ENCODE assay signal across 19 cellular contexts in genomic region chr4:133178960-133179359, GRCh38. TPM values are rescaled to one million over a fixed set of nuclear protein-coding genes. Genes with fewer than 3 reads are reported as not detected.
DNase-seq lines count a peak whose midpoint lies in the region; ATAC-seq and TF ChIP-seq lines count a peak whose summit lies in the region.
"Had no signal": no experiment of that assay in that cellular context is flagged by ENCODE, and none has a peak within 500 bp of the region (broad histone marks: within the 10 kb centered on the region; RNA-seq: fewer than 3 reads in every experiment).

No MANE protein-coding gene starts in this region.

- 100% methylated on average over 2 of the region's 2 CpGs; no CpG with 5 or more reads in 1 of the 2 experiments for WGBS in endodermal cell (ENCODE audit: insufficient coverage in 1 of 2, insufficient read length in 1 of 2), 2 experiments

- H3K27ac ChIP-seq in ascending aorta (peak overlapping the region; percentile 43 to 62), endodermal cell (ENCODE audit: low read depth, low read length) (no peak overlapping the region), GM23338 (ENCODE audit: low read depth) (no peak overlapping the region)
- H3K27ac ChIP-seq: BLaER1 treated with 17β-estradiol and CSF1 and Interleukin-3, amounts not matched to agents 10 nM and 100 nM had no signal

- H3K9me3 ChIP-seq in ascending aorta (no peaks in the 10 kb centered on the region), endodermal cell (ENCODE audit: control insufficient read depth, low read length) (no peaks in the 10 kb centered on the region)
- H3K9me3 ChIP-seq: BLaER1 treated with 17β-estradiol and CSF1 and Interleukin-3, amounts not matched to agents 10 nM and 100 nM had no signal

- H3K27me3 Mint-ChIP-seq in HFFc6 (ENCODE audit: insufficient read depth) (no peaks in the 10 kb centered on the region), endodermal cell (ENCODE audit: insufficient read depth) (no peaks in the 10 kb centered on the region), osteocyte (ENCODE audit: unreplicated experiment) (no peaks in the 10 kb centered on the region), GM23338 (ENCODE audit: insufficient read depth, low read depth, poor library complexity) (no peaks in the 10 kb centered on the region)
- no peaks in the 10 kb centered on the region for H3K27me3 Mint-ChIP-seq in activated naive CD8-positive, alpha-beta T cell treated with anti-CD3 and anti-CD28 coated beads for 36 hours
- H3K27me3 Mint-ChIP-seq in activated CD4-positive, alpha-beta T cell treated with anti-CD3 and anti-CD28 coated beads, Interleukin-2, amount 10 ng/mL, durations not matched to agents 24 days and 14 days, result no peaks in the 10 kb centered on the region
- H3K27me3 Mint-ChIP-seq: IgD-negative memory B cell had no signal

- H4K20me1 ChIP-seq in GM23338 (replicated peaks; ENCODE audit: insufficient read depth), result no peaks in the 10 kb centered on the region
- H4K20me1 ChIP-seq: BLaER1 treated with 17β-estradiol and CSF1 and Interleukin-3, amounts not matched to agents 10 nM and 100 nM had no signal

- no peaks in the 10 kb centered on the region for H3K36me3 ChIP-seq in ascending aorta
- peaks cover 64% of the 10 kb centered on the region for H3K36me3 ChIP-seq in endodermal cell (ENCODE audit: control insufficient read depth, insufficient read depth, low read length)
- H3K36me3 ChIP-seq in GM23338 (ENCODE audit: insufficient read depth), result no peaks in the 10 kb centered on the region
- H3K36me3 ChIP-seq: BLaER1 treated with 17β-estradiol and CSF1 and Interleukin-3, amounts not matched to agents 10 nM and 100 nM had no signal

- H3K4me3 Mint-ChIP-seq in HFFc6 (no peak overlapping the region; the same call in 1 of the 2 replicates), endodermal cell (no peak overlapping the region), osteocyte (ENCODE audit: unreplicated experiment) (peak overlapping the region; percentile 40), GM23338 (no peak overlapping the region)
- no peak overlapping the region for H3K4me3 Mint-ChIP-seq in activated naive CD8-positive, alpha-beta T cell treated with anti-CD3 and anti-CD28 coated beads for 36 hours
- no peak overlapping the region for H3K4me3 Mint-ChIP-seq in activated CD4-positive, alpha-beta T cell treated with anti-CD3 and anti-CD28 coated beads, Interleukin-2, amount 10 ng/mL, durations not matched to agents 24 days and 14 days
- H3K4me3 Mint-ChIP-seq: CD8-positive, alpha-beta T cell; IgD-negative memory B cell had no signal

- H3K9me2 ChIP-seq in GM23338 (ENCODE audit: insufficient read depth), result no peaks in the 10 kb centered on the region

- H3K4me1 Mint-ChIP-seq in HFFc6 (ENCODE audit: low read depth) (peaks cover 18% of the 10 kb centered on the region; the same call in 1 of the 2 replicates), endodermal cell (peaks cover 23% of the 10 kb centered on the region), osteocyte (ENCODE audit: unreplicated experiment) (peaks cover 28% of the 10 kb centered on the region), GM23338 (peaks cover 6% of the 10 kb centered on the region; the same call in 1 of the 3 replicates)
- no peaks in the 10 kb centered on the region for H3K4me1 Mint-ChIP-seq in activated naive CD8-positive, alpha-beta T cell treated with anti-CD3 and anti-CD28 coated beads for 36 hours
- H3K4me1 Mint-ChIP-seq in activated CD4-positive, alpha-beta T cell treated with anti-CD3 and anti-CD28 coated beads, Interleukin-2, amount 10 ng/mL, durations not matched to agents 24 days and 14 days, result no peaks in the 10 kb centered on the region
- H3K4me1 Mint-ChIP-seq: IgD-negative memory B cell had no signal

- H3K4me1 ChIP-seq in ascending aorta, result no peaks in the 10 kb centered on the region
- H3K4me1 ChIP-seq in endodermal cell (ENCODE audit: control insufficient read depth, insufficient read depth, low read length), result no peaks in the 10 kb centered on the region
- H3K4me1 ChIP-seq in GM23338 (ENCODE audit: insufficient read depth), result no peaks in the 10 kb centered on the region
- H3K4me1 ChIP-seq: BLaER1 treated with 17β-estradiol and CSF1 and Interleukin-3, amounts not matched to agents 10 nM and 100 nM had no signal

- no peak for TF ChIP-seq CTCF in HFFc6 (IDR thresholded peaks at IDR 0.05)
- TF ChIP-seq CTCF in ascending aorta (IDR thresholded peaks at IDR 0.05), result no peak
- TF ChIP-seq CTCF in endodermal cell (conservative IDR thresholded peaks at IDR 0.05), result no peak
- no peak for TF ChIP-seq CTCF in osteocyte (IDR thresholded peaks at IDR 0.05)
- no peak for TF ChIP-seq CTCF in GM23338 (conservative IDR thresholded peaks at IDR 0.05; ENCODE audit: low read depth in 2 of 2)

- H3K27ac Mint-ChIP-seq in HFFc6, result peak overlapping the region; percentile 14
- peak overlapping the region; percentile 10 for H3K27ac Mint-ChIP-seq in endodermal cell
- peak overlapping the region; percentile 87 for H3K27ac Mint-ChIP-seq in osteocyte (ENCODE audit: unreplicated experiment)
- no peak overlapping the region for H3K27ac Mint-ChIP-seq in activated naive CD8-positive, alpha-beta T cell treated with anti-CD3 and anti-CD28 coated beads for 36 hours
- H3K27ac Mint-ChIP-seq in GM23338, result no peak overlapping the region
- no peak overlapping the region for H3K27ac Mint-ChIP-seq in activated CD4-positive, alpha-beta T cell treated with anti-CD3 and anti-CD28 coated beads, Interleukin-2, amount 10 ng/mL, durations not matched to agents 24 days and 14 days
- H3K27ac Mint-ChIP-seq: CD8-positive, alpha-beta T cell; IgD-negative memory B cell had no signal

- H3K4me3 ChIP-seq in ascending aorta (no peak overlapping the region), endodermal cell (ENCODE audit: low read length) (no peak overlapping the region), GM23338 (no peak overlapping the region)
- H3K4me3 ChIP-seq: BLaER1 treated with 17β-estradiol and CSF1 and Interleukin-3, amounts not matched to agents 10 nM and 100 nM had no signal

- intact Hi-C loops in ascending aorta (cut with DNase I), result no loop called here
- intact Hi-C loops in activated CD4-positive, alpha-beta T cell treated with anti-CD3 and anti-CD28 coated beads, Interleukin-2, amount 10 ng/mL, durations not matched to agents 24 days and 14 days (cut with micrococcal nuclease), result no loop called here

- no peak overlapping the region for H3K9ac ChIP-seq in endodermal cell (ENCODE audit: extremely low read depth, low read length, poor library complexity, severe bottlenecking)
- H3K9ac ChIP-seq: BLaER1 treated with 17β-estradiol and CSF1 and Interleukin-3, amounts not matched to agents 10 nM and 100 nM had no signal

- H3K79me2 ChIP-seq in GM23338 (replicated peaks; ENCODE audit: insufficient read depth), result no peaks in the 10 kb centered on the region

- ATAC-seq in GM23338, result no peak
- ATAC-seq: CD8-positive, alpha-beta T cell had no signal

- no peak overlapping the region for H3K4me2 ChIP-seq in GM23338
- H3K4me2 ChIP-seq: BLaER1 treated with 17β-estradiol and CSF1 and Interleukin-3, amounts not matched to agents 10 nM and 100 nM had no signal

- no peak overlapping the region for H2AFZ ChIP-seq in GM23338

- no peaks in the 10 kb centered on the region; the same call in 1 of the 2 replicates for H3K9me3 Mint-ChIP-seq in HFFc6
- H3K9me3 Mint-ChIP-seq in endodermal cell, result no peaks in the 10 kb centered on the region
- no peaks in the 10 kb centered on the region for H3K9me3 Mint-ChIP-seq in osteocyte (ENCODE audit: unreplicated experiment)
- H3K9me3 Mint-ChIP-seq in activated naive CD8-positive, alpha-beta T cell treated with anti-CD3 and anti-CD28 coated beads for 36 hours, result no peaks in the 10 kb centered on the region
- no peaks in the 10 kb centered on the region for H3K9me3 Mint-ChIP-seq in GM23338
- no peaks in the 10 kb centered on the region for H3K9me3 Mint-ChIP-seq in activated CD4-positive, alpha-beta T cell treated with anti-CD3 and anti-CD28 coated beads, Interleukin-2, amount 10 ng/mL, durations not matched to agents 24 days and 14 days

- H3K27me3 ChIP-seq in ascending aorta (no peaks in the 10 kb centered on the region), endodermal cell (ENCODE audit: control insufficient read depth, insufficient read depth, low read length, poor library complexity, severe bottlenecking) (no peaks in the 10 kb centered on the region), GM23338 (ENCODE audit: insufficient read depth) (no peaks in the 10 kb centered on the region)
- H3K27me3 ChIP-seq: BLaER1 treated with 17β-estradiol and CSF1 and Interleukin-3, amounts not matched to agents 10 nM and 100 nM had no signal

- no peak for DNase-seq in HFFc6
- DNase-seq in ascending aorta (ENCODE audit: low spot score in 2 of 2), result no peak
- DNase-seq in endodermal cell, result no peak
- DNase-seq in osteocyte (ENCODE audit: extremely low spot score, unreplicated experiment), result no peak
- DNase-seq in NCI-H82 (lab: John Stamatoyannopoulos, UW), result no peak
- DNase-seq in activated naive CD8-positive, alpha-beta T cell treated with anti-CD3 and anti-CD28 coated beads for 36 hours, result no peak
- DNase-seq in GM23338 (ENCODE audit: low spot score), result no peak
- DNase-seq in activated CD4-positive, alpha-beta T cell treated with anti-CD3 and anti-CD28 coated beads, Interleukin-2, amount 10 ng/mL, durations not matched to agents 24 days and 14 days, result no peak
- DNase-seq: Calu3; CD8-positive, alpha-beta T cell; MM.1S; NCI-H1092 treated with DMSO at 0.1 percent for 48 hours; NCI-H2081; NCI-H446 treated with DMSO at 0.1 percent for 48 hours; NCI-H69; SHP77 had no signal

- no peaks in the 10 kb centered on the region for H3F3A ChIP-seq in GM23338 (replicated peaks; ENCODE audit: low read depth)

- H3K36me3 Mint-ChIP-seq in HFFc6 (ENCODE audit: low read depth) (no peaks in the 10 kb centered on the region; the same call in 1 of the 2 replicates), endodermal cell (ENCODE audit: low read depth) (peaks cover 18% of the 10 kb centered on the region), osteocyte (ENCODE audit: unreplicated experiment) (no peaks in the 10 kb centered on the region), GM23338 (ENCODE audit: low read depth) (no peaks in the 10 kb centered on the region)
- H3K36me3 Mint-ChIP-seq in activated naive CD8-positive, alpha-beta T cell treated with anti-CD3 and anti-CD28 coated beads for 36 hours, result no peaks in the 10 kb centered on the region
- H3K36me3 Mint-ChIP-seq in activated CD4-positive, alpha-beta T cell treated with anti-CD3 and anti-CD28 coated beads, Interleukin-2, amount 10 ng/mL, durations not matched to agents 24 days and 14 days (ENCODE audit: low read depth), result no peaks in the 10 kb centered on the region
- H3K36me3 Mint-ChIP-seq: CD8-positive, alpha-beta T cell; IgD-negative memory B cell had no signal

RNA-seq across cellular contexts. Expression of gene PCDH10, which starts 29.9 kb away (rescaled TPM):
- total RNA-seq in HFFc6 (2021; fragmentation: NEBNext Ultra II Directional; extraction: Animal tissue kit (Norgen Biotek cat#: 25700)), result 100 to 1,000 TPM in 1 of 6 experiments, 10 to 100 TPM in 5; 25.2 to 151 (median 26.8) TPM
- 45.3 TPM for total RNA-seq in ascending aorta
- 100 to 1,000 TPM; 111 to 139 TPM for total RNA-seq in endodermal cell
- 23.0 TPM for polyA plus RNA-seq in endodermal cell (2013, experiment 1 of 2)
- polyA plus RNA-seq in endodermal cell (2013, experiment 2 of 2), result 23.3 TPM
- total RNA-seq in osteocyte, result 11.0 and 14.6 TPM in 2 replicates
- total RNA-seq in activated naive CD8-positive, alpha-beta T cell treated with anti-CD3 and anti-CD28 coated beads for 36 hours, result not detected
- 4.0 and 5.6 TPM in 2 replicates for total RNA-seq in GM23338 (2014; rRNA removed; shearing (Covaris generic))
- 0.75 and 1.2 TPM in 2 replicates for polyA plus RNA-seq in GM23338 (2016; fragmentation: Nextera tagmentation; extraction: Ambion mirVana)
- 0.07 TPM in 1 of 2 replicates, not detected in the other for total RNA-seq in activated CD4-positive, alpha-beta T cell treated with anti-CD3 and anti-CD28 coated beads, Interleukin-2, amount 10 ng/mL, durations not matched to agents 24 days and 14 days
- total RNA-seq: Calu3; CD8-positive, alpha-beta T cell; OCI-LY7 had no signal
- polyA plus RNA-seq: IgD-negative memory B cell had no signal

Comparison
In these comparisons a context has a peak if more than half of its experiments do, and no peak if none do; other contexts are left out.
1. H3K27ac Mint-ChIP-seq: peak in HFFc6 (single experiment), endodermal cell (single experiment) and osteocyte (single experiment); none in activated naive CD8-positive, alpha-beta T cell treated with anti-CD3 and anti-CD28 coated beads for 36 hours (single experiment), GM23338 (single experiment) and activated CD4-positive, alpha-beta T cell treated with anti-CD3 and anti-CD28 coated beads, Interleukin-2, amount 10 ng/mL, durations not matched to agents 24 days and 14 days (single experiment).
2. H3K27ac ChIP-seq: peak in ascending aorta (2 of 2); none in endodermal cell (single experiment) and GM23338 (single experiment).